ENCODE assay signal across 1 cellular context in genomic region chr12:122064034-122064777, GRCh38.
TF ChIP-seq lines count a peak whose summit lies in the region.

No MANE protein-coding gene starts in this region.

TF ChIP-seq in K562, 482 proteins besides CTCF, POLR2A, EP300 and RAD21 (continued from another document and continues in another):
- TF ChIP-seq, protein P1, sequence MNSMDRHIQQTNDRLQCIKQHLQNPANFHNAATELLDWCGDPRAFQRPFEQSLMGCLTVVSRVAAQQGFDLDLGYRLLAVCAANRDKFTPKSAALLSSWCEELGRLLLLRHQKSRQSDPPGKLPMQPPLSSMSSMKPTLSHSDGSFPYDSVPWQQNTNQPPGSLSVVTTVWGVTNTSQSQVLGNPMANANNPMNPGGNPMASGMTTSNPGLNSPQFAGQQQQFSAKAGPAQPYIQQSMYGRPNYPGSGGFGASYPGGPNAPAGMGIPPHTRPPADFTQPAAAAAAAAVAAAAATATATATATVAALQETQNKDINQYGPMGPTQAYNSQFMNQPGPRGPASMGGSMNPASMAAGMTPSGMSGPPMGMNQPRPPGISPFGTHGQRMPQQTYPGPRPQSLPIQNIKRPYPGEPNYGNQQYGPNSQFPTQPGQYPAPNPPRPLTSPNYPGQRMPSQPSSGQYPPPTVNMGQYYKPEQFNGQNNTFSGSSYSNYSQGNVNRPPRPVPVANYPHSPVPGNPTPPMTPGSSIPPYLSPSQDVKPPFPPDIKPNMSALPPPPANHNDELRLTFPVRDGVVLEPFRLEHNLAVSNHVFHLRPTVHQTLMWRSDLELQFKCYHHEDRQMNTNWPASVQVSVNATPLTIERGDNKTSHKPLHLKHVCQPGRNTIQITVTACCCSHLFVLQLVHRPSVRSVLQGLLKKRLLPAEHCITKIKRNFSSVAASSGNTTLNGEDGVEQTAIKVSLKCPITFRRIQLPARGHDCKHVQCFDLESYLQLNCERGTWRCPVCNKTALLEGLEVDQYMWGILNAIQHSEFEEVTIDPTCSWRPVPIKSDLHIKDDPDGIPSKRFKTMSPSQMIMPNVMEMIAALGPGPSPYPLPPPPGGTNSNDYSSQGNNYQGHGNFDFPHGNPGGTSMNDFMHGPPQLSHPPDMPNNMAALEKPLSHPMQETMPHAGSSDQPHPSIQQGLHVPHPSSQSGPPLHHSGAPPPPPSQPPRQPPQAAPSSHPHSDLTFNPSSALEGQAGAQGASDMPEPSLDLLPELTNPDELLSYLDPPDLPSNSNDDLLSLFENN (IDR thresholded peaks at IDR 0.05; ENCODE audit: low read depth in 2 of 2, low read length in 2 of 2), result no peak
- TF ChIP-seq EWSR1 (IDR thresholded peaks at IDR 0.05; ENCODE audit: borderline replicate concordance, low read depth, partially characterized antibody) (no peak), KLF10 (CRISPR knock-in tag; IDR thresholded peaks at IDR 0.05) (no peak), ERF (CRISPR knock-in tag; IDR thresholded peaks at IDR 0.05) (peak; percentile 96), BHLHE40 (IDR thresholded peaks at IDR 0.05; ENCODE audit: low read length) (peak; percentile 43), ARID3B (CRISPR knock-in tag; IDR thresholded peaks at IDR 0.05; ENCODE audit: borderline replicate concordance) (no peak), TEAD2 (tag; IDR thresholded peaks at IDR 0.05) (peak; percentile 86), ZNF707 (CRISPR knock-in tag; conservative IDR thresholded peaks at IDR 0.05) (no peak; the same call in 1 of the 2 replicates), HBP1 (CRISPR knock-in tag; IDR thresholded peaks at IDR 0.05) (peak; percentile 82; the same call in 1 of the 2 replicates), FOXM1 (IDR thresholded peaks at IDR 0.05; ENCODE audit: low read depth) (no peak), FOXM1 (CRISPR knock-in tag; IDR thresholded peaks at IDR 0.05; ENCODE audit: low read depth) (peak; percentile 74; the same call in 1 of the 2 replicates), NR1H2 (CRISPR knock-in tag; IDR thresholded peaks at IDR 0.05) (no peak), E2F3 (CRISPR knock-in tag; IDR thresholded peaks at IDR 0.05) (peak; percentile 86), NFYB (IDR thresholded peaks at IDR 0.05; ENCODE audit: extremely low read depth, insufficient read length) (peak; percentile 95), NR2C2 (CRISPR knock-in tag; IDR thresholded peaks at IDR 0.05) (peak; percentile 65; the same call in 1 of the 2 replicates), NR2C2 (tag; IDR thresholded peaks at IDR 0.05) (peak; percentile 90), WHSC1 (IDR thresholded peaks at IDR 0.05; ENCODE audit: low read length) (no peak), SMARCA4 (IDR thresholded peaks at IDR 0.05) (no peak), ZSCAN32 (CRISPR knock-in tag; IDR thresholded peaks at IDR 0.05) (peak; percentile 45; the same call in 1 of the 2 replicates), U2AF2 (optimal IDR thresholded peaks at IDR 0.05; ENCODE audit: low read depth, low read length) (no peak), MCM5 (IDR thresholded peaks at IDR 0.05; ENCODE audit: low read depth) (no peak), NRF1 (conservative IDR thresholded peaks at IDR 0.05 in 1 of 2, IDR thresholded peaks at IDR 0.05 in 1 of 2) (peak; percentile 78 to 82), CBFA2T2 (conservative IDR thresholded peaks at IDR 0.05) (peak; percentile 76), RB1 (IDR thresholded peaks at IDR 0.05; ENCODE audit: low read depth) (no peak; the same call in 1 of the 2 replicates), ZNF444 (CRISPR knock-in tag; IDR thresholded peaks at IDR 0.05) (0 out of 2 replicates have a peak, but pooled peaks have one; percentile 39), NELFE (IDR thresholded peaks at IDR 0.05; ENCODE audit: insufficient read depth, insufficient read length) (no peak), BCL6 (CRISPR knock-in tag; IDR thresholded peaks at IDR 0.05) (peak; percentile 73), HDAC2 (IDR thresholded peaks at IDR 0.05) (no peak), CBFA2T3 (IDR thresholded peaks at IDR 0.05) (no peak), KHSRP (IDR thresholded peaks at IDR 0.05) (no peak), NCOA4 (IDR thresholded peaks at IDR 0.05; ENCODE audit: partially characterized antibody) (no peak), PHF21A (IDR thresholded peaks at IDR 0.05; ENCODE audit: borderline replicate concordance, low read depth) (0 out of 2 replicates have a peak, but pooled peaks have one; percentile 33), GATAD2B (IDR thresholded peaks at IDR 0.05; ENCODE audit: borderline replicate concordance) (no peak), NKRF (IDR thresholded peaks at IDR 0.05; ENCODE audit: borderline replicate concordance) (peak; percentile 71; the same call in 1 of the 2 replicates), MCM7 (IDR thresholded peaks at IDR 0.05) (no peak), CBX1 (IDR thresholded peaks at IDR 0.05; ENCODE audit: low read depth) (no peak), ATF7 (IDR thresholded peaks at IDR 0.05) (peak; percentile 73), CBX5 (IDR thresholded peaks at IDR 0.05; ENCODE audit: borderline replicate concordance, low read depth) (no peak), NR3C1 (CRISPR knock-in tag; IDR thresholded peaks at IDR 0.05) (no peak), MYNN (IDR thresholded peaks at IDR 0.05) (no peak), MYNN (CRISPR knock-in tag; IDR thresholded peaks at IDR 0.05) (no peak), RFX1 (IDR thresholded peaks at IDR 0.05) (peak; percentile 82), BMI1 (IDR thresholded peaks at IDR 0.05; ENCODE audit: low read length) (no peak)
- TF ChIP-seq, protein P2, sequence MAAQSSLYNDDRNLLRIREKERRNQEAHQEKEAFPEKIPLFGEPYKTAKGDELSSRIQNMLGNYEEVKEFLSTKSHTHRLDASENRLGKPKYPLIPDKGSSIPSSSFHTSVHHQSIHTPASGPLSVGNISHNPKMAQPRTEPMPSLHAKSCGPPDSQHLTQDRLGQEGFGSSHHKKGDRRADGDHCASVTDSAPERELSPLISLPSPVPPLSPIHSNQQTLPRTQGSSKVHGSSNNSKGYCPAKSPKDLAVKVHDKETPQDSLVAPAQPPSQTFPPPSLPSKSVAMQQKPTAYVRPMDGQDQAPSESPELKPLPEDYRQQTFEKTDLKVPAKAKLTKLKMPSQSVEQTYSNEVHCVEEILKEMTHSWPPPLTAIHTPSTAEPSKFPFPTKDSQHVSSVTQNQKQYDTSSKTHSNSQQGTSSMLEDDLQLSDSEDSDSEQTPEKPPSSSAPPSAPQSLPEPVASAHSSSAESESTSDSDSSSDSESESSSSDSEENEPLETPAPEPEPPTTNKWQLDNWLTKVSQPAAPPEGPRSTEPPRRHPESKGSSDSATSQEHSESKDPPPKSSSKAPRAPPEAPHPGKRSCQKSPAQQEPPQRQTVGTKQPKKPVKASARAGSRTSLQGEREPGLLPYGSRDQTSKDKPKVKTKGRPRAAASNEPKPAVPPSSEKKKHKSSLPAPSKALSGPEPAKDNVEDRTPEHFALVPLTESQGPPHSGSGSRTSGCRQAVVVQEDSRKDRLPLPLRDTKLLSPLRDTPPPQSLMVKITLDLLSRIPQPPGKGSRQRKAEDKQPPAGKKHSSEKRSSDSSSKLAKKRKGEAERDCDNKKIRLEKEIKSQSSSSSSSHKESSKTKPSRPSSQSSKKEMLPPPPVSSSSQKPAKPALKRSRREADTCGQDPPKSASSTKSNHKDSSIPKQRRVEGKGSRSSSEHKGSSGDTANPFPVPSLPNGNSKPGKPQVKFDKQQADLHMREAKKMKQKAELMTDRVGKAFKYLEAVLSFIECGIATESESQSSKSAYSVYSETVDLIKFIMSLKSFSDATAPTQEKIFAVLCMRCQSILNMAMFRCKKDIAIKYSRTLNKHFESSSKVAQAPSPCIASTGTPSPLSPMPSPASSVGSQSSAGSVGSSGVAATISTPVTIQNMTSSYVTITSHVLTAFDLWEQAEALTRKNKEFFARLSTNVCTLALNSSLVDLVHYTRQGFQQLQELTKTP (IDR thresholded peaks at IDR 0.05; ENCODE audit: low read depth in 1 of 2, partially characterized antibody in 2 of 2), result peak in 1 of 2 experiments; percentile 27
- TF ChIP-seq, protein P3, sequence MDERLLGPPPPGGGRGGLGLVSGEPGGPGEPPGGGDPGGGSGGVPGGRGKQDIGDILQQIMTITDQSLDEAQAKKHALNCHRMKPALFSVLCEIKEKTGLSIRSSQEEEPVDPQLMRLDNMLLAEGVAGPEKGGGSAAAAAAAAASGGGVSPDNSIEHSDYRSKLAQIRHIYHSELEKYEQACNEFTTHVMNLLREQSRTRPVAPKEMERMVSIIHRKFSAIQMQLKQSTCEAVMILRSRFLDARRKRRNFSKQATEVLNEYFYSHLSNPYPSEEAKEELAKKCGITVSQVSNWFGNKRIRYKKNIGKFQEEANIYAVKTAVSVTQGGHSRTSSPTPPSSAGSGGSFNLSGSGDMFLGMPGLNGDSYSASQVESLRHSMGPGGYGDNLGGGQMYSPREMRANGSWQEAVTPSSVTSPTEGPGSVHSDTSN (CRISPR knock-in tag; IDR thresholded peaks at IDR 0.05; ENCODE audit: low read depth), result no peak
- TF ChIP-seq, protein P3 (tag; conservative IDR thresholded peaks at IDR 0.05; ENCODE audit: low read depth), result peak; percentile 83
- TF ChIP-seq, protein P4, sequence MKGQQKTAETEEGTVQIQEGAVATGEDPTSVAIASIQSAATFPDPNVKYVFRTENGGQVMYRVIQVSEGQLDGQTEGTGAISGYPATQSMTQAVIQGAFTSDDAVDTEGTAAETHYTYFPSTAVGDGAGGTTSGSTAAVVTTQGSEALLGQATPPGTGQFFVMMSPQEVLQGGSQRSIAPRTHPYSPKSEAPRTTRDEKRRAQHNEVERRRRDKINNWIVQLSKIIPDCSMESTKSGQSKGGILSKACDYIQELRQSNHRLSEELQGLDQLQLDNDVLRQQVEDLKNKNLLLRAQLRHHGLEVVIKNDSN (CRISPR knock-in tag; IDR thresholded peaks at IDR 0.05), result peak; percentile 100
- TF ChIP-seq, protein P5, sequence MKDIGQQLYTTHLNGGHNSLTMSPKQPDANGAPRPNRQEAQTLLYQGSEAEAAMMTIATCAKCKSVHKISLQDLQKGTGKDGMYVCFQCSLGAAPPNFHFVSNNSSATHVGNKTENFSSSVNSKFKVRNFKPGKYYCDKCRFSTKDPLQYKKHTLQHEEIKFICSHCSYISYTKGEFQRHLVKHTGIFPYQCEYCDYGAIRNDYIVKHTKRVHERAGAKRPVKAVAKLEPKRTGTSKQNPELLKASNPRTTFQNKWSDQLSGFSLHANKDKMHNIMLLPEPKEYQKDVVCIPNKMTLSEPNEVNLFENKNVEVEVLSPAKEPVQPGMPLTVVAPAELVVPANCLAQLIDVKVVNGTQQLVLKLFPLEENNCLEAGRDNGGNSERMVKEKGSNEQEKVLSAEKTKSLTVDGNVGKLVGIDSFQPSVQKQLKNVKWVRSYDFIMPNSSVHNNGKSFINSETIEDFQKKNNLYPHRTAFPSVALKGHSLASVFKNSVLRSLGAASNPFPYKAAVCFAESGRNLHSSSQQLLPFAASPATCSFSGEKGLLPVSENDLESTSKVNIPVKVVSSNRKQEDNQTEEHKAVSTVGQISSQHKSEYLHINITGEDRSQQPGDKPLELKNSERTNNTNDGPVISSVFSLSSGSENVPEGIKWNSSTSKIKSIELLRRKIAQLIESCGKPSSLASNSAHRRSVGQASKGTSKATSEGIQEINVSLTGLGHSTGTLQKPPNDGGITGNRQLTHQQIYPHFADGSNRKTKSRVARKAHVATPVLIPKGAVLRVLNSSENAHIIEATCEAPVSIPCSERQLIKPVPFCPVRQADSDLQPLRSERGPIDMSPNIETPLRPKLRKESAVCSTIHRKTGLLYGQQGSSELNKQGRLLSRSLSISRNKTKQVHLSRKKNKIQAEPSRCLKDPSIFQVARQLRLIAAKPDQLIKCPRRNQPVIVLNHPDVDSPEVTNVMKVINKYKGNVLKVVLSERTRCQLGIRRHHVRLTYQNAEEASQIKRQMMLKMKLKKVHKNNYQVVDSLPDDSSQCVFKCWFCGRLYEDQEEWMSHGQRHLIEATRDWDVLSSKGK (CRISPR knock-in tag; IDR thresholded peaks at IDR 0.05), result no peak
